12 cellular contexts compared by ENCODE assay signal in the genomic region with DNA sequence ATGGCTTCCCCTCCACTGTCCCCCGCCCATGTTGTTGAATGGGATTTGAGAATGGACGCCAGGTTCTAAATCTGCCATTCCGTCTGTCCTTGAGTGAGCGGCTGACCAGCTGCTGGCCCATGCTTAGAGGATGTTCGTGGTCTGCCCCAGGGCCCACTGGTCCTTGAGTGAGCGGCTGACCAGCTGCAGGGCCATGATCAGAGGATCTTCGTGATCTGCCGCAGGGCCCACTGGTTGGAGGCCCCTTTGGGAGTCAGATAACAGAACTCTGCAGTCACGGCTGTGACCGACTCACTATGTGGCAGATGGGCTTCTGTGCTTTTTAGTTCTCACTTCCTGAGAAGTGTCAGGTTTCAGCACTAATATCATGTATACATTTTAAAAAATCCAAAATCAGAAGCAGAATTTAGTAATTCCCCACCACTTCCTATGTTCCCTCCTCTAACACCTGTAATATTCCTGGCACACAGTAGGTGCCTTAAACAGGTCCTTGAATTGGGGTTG. TPM values are rescaled to one million over a fixed set of nuclear protein-coding genes. Genes with fewer than 3 reads are reported as not detected.
A peak's percentile ranks its signal among the peaks of the same experiment; 100 is the strongest.
DNase-seq lines count a peak whose midpoint lies in the region; ATAC-seq and TF ChIP-seq lines count a peak whose summit lies in the region.
"Had no signal": no experiment of that assay in that cellular context is flagged by ENCODE, and none has a peak within 500 bp of the region (broad histone marks: within the 10 kb centered on the region; RNA-seq: fewer than 3 reads in every experiment).

No MANE protein-coding gene starts in this region.

- no peaks in the 10 kb centered on the region for H3K23me2 ChIP-seq in H9 (ENCODE audit: insufficient read length, low read depth, low read length, poor library complexity, severe bottlenecking)

- H3K79me1 ChIP-seq in H9 (ENCODE audit: insufficient read depth, low read depth, low read length, poor library complexity, severe bottlenecking), result no peaks in the 10 kb centered on the region

- peak overlapping the region; percentile 77 to 93 (median 84); a peak in 3 of 7 replicates for H3K27ac Mint-ChIP-seq in H9
- no peak overlapping the region for H3K27ac Mint-ChIP-seq in activated T-helper 2 cell treated with anti-CD3 and anti-CD28 coated beads, Interferon-gamma antibody, Interleukin-2, Interleukin-4, amounts not matched to agents 10 μg/mL and 5 μg/mL and 100 μg/mL, durations not matched to agents 14 hours and 24 hours and 36 hours

- intact Hi-C loops in sigmoid colon (cut with DNase I), result no loop called here
- intact Hi-C loops in activated T-helper 2 cell treated with anti-CD3 and anti-CD28 coated beads, Interferon-gamma antibody, Interleukin-2, Interleukin-4, amounts not matched to agents 10 μg/mL and 5 μg/mL and 100 μg/mL, durations not matched to agents 14 hours and 24 hours and 36 hours (cut with micrococcal nuclease), result no loop called here

- H3K27me3 Mint-ChIP-seq in H9 (ENCODE audit: low read depth), result no peaks in the 10 kb centered on the region
- no peaks in the 10 kb centered on the region for H3K27me3 Mint-ChIP-seq in activated T-helper 2 cell treated with anti-CD3 and anti-CD28 coated beads, Interferon-gamma antibody, Interleukin-2, Interleukin-4, amounts not matched to agents 10 μg/mL and 5 μg/mL and 100 μg/mL, durations not matched to agents 14 hours and 24 hours and 36 hours (ENCODE audit: low read depth)

- no peaks in the 10 kb centered on the region for H4K20me1 ChIP-seq in H9 (ENCODE audit: control insufficient read depth, insufficient read depth, insufficient read length)
- H4K20me1 ChIP-seq in fibroblast of lung (ENCODE audit: control insufficient read depth, extremely low read depth, insufficient read depth, low read length), result peaks cover 3% of the 10 kb centered on the region

- H3K4ac ChIP-seq in H9 (ENCODE audit: low read depth, low read length), result no peak overlapping the region

- H2BK5ac ChIP-seq in H9 (ENCODE audit: insufficient read length, low read length), result no peak overlapping the region

- no peak overlapping the region for H4K5ac ChIP-seq in H9 (ENCODE audit: insufficient read length, low read depth, low read length)

- no peak overlapping the region for H3K23ac ChIP-seq in H9 (ENCODE audit: insufficient read length, low read depth, low read length)

- TF ChIP-seq CTCF in H9 (conservative IDR thresholded peaks at IDR 0.05) (no peak), fibroblast of lung (conservative IDR thresholded peaks at IDR 0.05 in 1 of 2, IDR thresholded peaks at IDR 0.05 in 1 of 2; ENCODE audit: low read depth in 1 of 2, low read length in 2 of 2) (no peak), sigmoid colon (IDR thresholded peaks at IDR 0.05) (no peak)

- no peak overlapping the region for H2BK20ac ChIP-seq in H9 (ENCODE audit: low read depth, low read length, poor library complexity, severe bottlenecking)

- H3K9ac ChIP-seq in H9 (ENCODE audit: extremely low read depth, insufficient read length, low read length), result no peak overlapping the region
- no peak overlapping the region for H3K9ac ChIP-seq in fibroblast of lung (ENCODE audit: insufficient read depth, low read length)

- H3K9me3 Mint-ChIP-seq in H9, result no peaks in the 10 kb centered on the region
- no peaks in the 10 kb centered on the region for H3K9me3 Mint-ChIP-seq in activated T-helper 2 cell treated with anti-CD3 and anti-CD28 coated beads, Interferon-gamma antibody, Interleukin-2, Interleukin-4, amounts not matched to agents 10 μg/mL and 5 μg/mL and 100 μg/mL, durations not matched to agents 14 hours and 24 hours and 36 hours

- no peak overlapping the region for H3K18ac ChIP-seq in H9 (ENCODE audit: insufficient read length, low read depth, low read length)

- H3K4me3 ChIP-seq in SJCRH30, result peak overlapping the region; percentile 10
- H3K4me3 ChIP-seq in fibroblast of lung (replicated peaks in 1 of 4; ENCODE audit: control extremely low read depth in 1 of 4, insufficient read depth in 1 of 4, low read depth in 3 of 4, low read length in 4 of 4), result no peak overlapping the region
- H3K4me3 ChIP-seq in sigmoid colon, result no peak overlapping the region

- H2BK120ac ChIP-seq in H9 (ENCODE audit: low read depth, low read length, poor library complexity, severe bottlenecking), result no peak overlapping the region

- TF ChIP-seq POLR2A in sigmoid colon (IDR thresholded peaks at IDR 0.05), result no peak

- H3K27ac ChIP-seq in H9 (ENCODE audit: insufficient read length, low read depth, low read length), result no peak overlapping the region
- peak overlapping the region; percentile 85 for H3K27ac ChIP-seq in SJCRH30
- peak overlapping the region; percentile 55 for H3K27ac ChIP-seq in fibroblast of lung (ENCODE audit: insufficient read depth, low read length)
- H3K27ac ChIP-seq in sigmoid colon, result peak overlapping the region; percentile 36 to 61 (median 54)

- no peak overlapping the region for H4K91ac ChIP-seq in H9 (ENCODE audit: insufficient read length, low read depth, low read length)

- no peaks in the 10 kb centered on the region for H3K9me3 ChIP-seq in H9 (ENCODE audit: control insufficient read depth, low read depth, low read length)
- no peaks in the 10 kb centered on the region for H3K9me3 ChIP-seq in SJCRH30 (replicated peaks)
- no peaks in the 10 kb centered on the region for H3K9me3 ChIP-seq in fibroblast of lung (ENCODE audit: control insufficient read depth, insufficient read depth, low read depth, low read length)
- H3K9me3 ChIP-seq in sigmoid colon, result no peaks in the 10 kb centered on the region

- H3K27me3 ChIP-seq in H9 (ENCODE audit: insufficient read depth, low read length), result no peaks in the 10 kb centered on the region
- H3K27me3 ChIP-seq in SJCRH30, result no peaks in the 10 kb centered on the region
- no peaks in the 10 kb centered on the region for H3K27me3 ChIP-seq in fibroblast of lung (ENCODE audit: control insufficient read depth, insufficient read depth, low read length)
- H3K27me3 ChIP-seq in sigmoid colon, result no peaks in the 10 kb centered on the region

- H3K56ac ChIP-seq in H9 (ENCODE audit: insufficient read length, low read depth, low read length), result no peak overlapping the region

- no peak for DNase-seq in H9
- DNase-seq in SJCRH30, result peak; percentile 85 to 90
- peak; percentile 54 to 62 for DNase-seq in fibroblast of lung (ENCODE audit: low read depth in 2 of 2)
- no peak for DNase-seq in sigmoid colon
- DNase-seq in stimulated activated CD4-positive, alpha-beta T cell treated with anti-CD3 and anti-CD28 coated beads, Interleukin-2, amount 100 ng/mL, for 48 hours, result no peak
- DNase-seq in nucleus accumbens (lab: John Stamatoyannopoulos, UW), result no peak
- DNase-seq in activated T-helper 2 cell treated with anti-CD3 and anti-CD28 coated beads, Interferon-gamma antibody, Interleukin-2, Interleukin-4, amounts not matched to agents 10 μg/mL and 5 μg/mL and 100 μg/mL, durations not matched to agents 14 hours and 24 hours and 36 hours (ENCODE audit: low spot score), result no peak
- DNase-seq: activated gamma-delta T cell, DMS79, GOT3, MV-4-11 had no signal

- TF ChIP-seq EP300 in sigmoid colon (IDR thresholded peaks at IDR 0.05), result no peak

- H2AFZ ChIP-seq in H9 (ENCODE audit: low read length) (no peak overlapping the region), fibroblast of lung (ENCODE audit: low read length) (no peak overlapping the region)

- H3K36me3 Mint-ChIP-seq in H9 (ENCODE audit: insufficient read depth in 1 of 3, low read depth in 3 of 3), result peaks cover 0 to 11% (median 9%) of the 10 kb centered on the region in 3 experiments; a peak in 3 of 7 replicates
- peaks cover 2% of the 10 kb centered on the region for H3K36me3 Mint-ChIP-seq in activated T-helper 2 cell treated with anti-CD3 and anti-CD28 coated beads, Interferon-gamma antibody, Interleukin-2, Interleukin-4, amounts not matched to agents 10 μg/mL and 5 μg/mL and 100 μg/mL, durations not matched to agents 14 hours and 24 hours and 36 hours (ENCODE audit: low read depth)

- H3K4me2 ChIP-seq in H9 (ENCODE audit: insufficient read depth, insufficient read length, low read length), result no peak overlapping the region
- H3K4me2 ChIP-seq in fibroblast of lung (ENCODE audit: extremely low read depth, insufficient read depth, low read length), result no peak overlapping the region

- no peak overlapping the region for H4K8ac ChIP-seq in H9 (replicated peaks; ENCODE audit: insufficient read length, low read depth, low read length)

- no peak overlapping the region for H3T11ph ChIP-seq in H9 (ENCODE audit: low read length)

- no peak for ATAC-seq in HG03520 (IDR thresholded peaks at IDR 0.05; ENCODE audit: unreplicated experiment)

- H3K4me1 Mint-ChIP-seq in H9, result peaks cover 29 to 39% of the 10 kb centered on the region in 2 experiments
- peaks cover 11% of the 10 kb centered on the region for H3K4me1 Mint-ChIP-seq in activated T-helper 2 cell treated with anti-CD3 and anti-CD28 coated beads, Interferon-gamma antibody, Interleukin-2, Interleukin-4, amounts not matched to agents 10 μg/mL and 5 μg/mL and 100 μg/mL, durations not matched to agents 14 hours and 24 hours and 36 hours (ENCODE audit: low read depth)

- H3K4me3 Mint-ChIP-seq in H9, result no peak overlapping the region
- H3K4me3 Mint-ChIP-seq in activated T-helper 2 cell treated with anti-CD3 and anti-CD28 coated beads, Interferon-gamma antibody, Interleukin-2, Interleukin-4, amounts not matched to agents 10 μg/mL and 5 μg/mL and 100 μg/mL, durations not matched to agents 14 hours and 24 hours and 36 hours (ENCODE audit: low read depth), result no peak overlapping the region

- no peak overlapping the region for H3K14ac ChIP-seq in H9 (ENCODE audit: insufficient read depth, low read length)

- H3K4me1 ChIP-seq in H9 (ENCODE audit: insufficient read depth, low read length) (peaks cover 2% of the 10 kb centered on the region; the same call in 1 of the 2 replicates), SJCRH30 (peaks cover 61% of the 10 kb centered on the region), fibroblast of lung (ENCODE audit: control insufficient read depth, extremely low read depth, insufficient read depth, low read length) (peaks cover 31% of the 10 kb centered on the region), sigmoid colon (peaks cover 0 to 67% (median 46%) of the 10 kb centered on the region in 4 donors)

- H3K36me3 ChIP-seq in SJCRH30 (no peaks in the 10 kb centered on the region), fibroblast of lung (ENCODE audit: control insufficient read depth, insufficient read depth, low read length) (no peaks in the 10 kb centered on the region), sigmoid colon (no peaks in the 10 kb centered on the region)

- H3K79me2 ChIP-seq in H9 (ENCODE audit: insufficient read depth, low read length) (peaks cover 9% of the 10 kb centered on the region; the same call in 1 of the 2 replicates), fibroblast of lung (ENCODE audit: control insufficient read depth, insufficient read depth, low read length) (peaks cover 36% of the 10 kb centered on the region)

- H2BK15ac ChIP-seq in H9 (ENCODE audit: low read depth, low read length), result no peak overlapping the region

- H2AK5ac ChIP-seq in H9 (ENCODE audit: insufficient read length, low read length), result no peak overlapping the region

- H2BK12ac ChIP-seq in H9 (ENCODE audit: insufficient read length, low read depth, low read length), result no peak overlapping the region

- WGBS in H9 (ENCODE audit: extremely low coverage, insufficient read length, low lambda C conversion rate), result no CpG with 5 or more reads among the region's 10 CpGs
- WGBS in sigmoid colon, 2 donors, result 81 to 93% methylated on average over 10 of the region's 10 CpGs

RNA-seq across cellular contexts. Expression of gene MICAL3, which starts 54.1 kb away (rescaled TPM):
- total RNA-seq in H9 (2021), result 41.6 and 50.2 TPM in 2 replicates
- total RNA-seq in SJCRH30 (2014; rRNA removed; shearing (Covaris generic)), result 21.9 and 26.1 TPM in 2 replicates
- total RNA-seq in fibroblast of lung, result 12.1 and 22.6 TPM in 2 replicates
- 10.8 and 19.2 TPM in 2 replicates for polyA plus RNA-seq in fibroblast of lung
- 15.0 and 18.4 TPM in 2 replicates for polyA plus RNA-seq in fibroblast of lung (2012)
- polyA minus RNA-seq in fibroblast of lung (ENCODE audit: low replicate concordance), result 33.1 and 45.2 TPM in 2 replicates
- 10 to 100 TPM; 26.3 to 94.2 (median 45.0) TPM for total RNA-seq in sigmoid colon
- 10 to 100 TPM in 2 of 3 donors, 1 to 10 TPM in 1; 9.6 to 36.3 (median 16.9) TPM for polyA plus RNA-seq in sigmoid colon
- 40.6 and 41.8 TPM in 2 replicates for total RNA-seq in activated T-helper 2 cell treated with anti-CD3 and anti-CD28 coated beads, Interferon-gamma antibody, Interleukin-2, Interleukin-4, amounts not matched to agents 10 μg/mL and 5 μg/mL and 100 μg/mL, durations not matched to agents 14 hours and 24 hours and 36 hours

Comparison
In these comparisons a context has a peak if more than half of its experiments do, and no peak if none do; other contexts are left out.
1. DNase-seq: peak in SJCRH30 (2 of 2) and fibroblast of lung (2 of 2); none in H9 (single experiment), sigmoid colon (single experiment), stimulated activated CD4-positive, alpha-beta T cell treated with anti-CD3 and anti-CD28 coated beads, Interleukin-2, amount 100 ng/mL, for 48 hours (0 of 2), nucleus accumbens (0 of 56) and activated T-helper 2 cell treated with anti-CD3 and anti-CD28 coated beads, Interferon-gamma antibody, Interleukin-2, Interleukin-4, amounts not matched to agents 10 μg/mL and 5 μg/mL and 100 μg/mL, durations not matched to agents 14 hours and 24 hours and 36 hours (single experiment).